Comparison of ENCODE assay signal across 37 cellular contexts in genomic region chr20:44361021-44361420, GRCh38. TPM values are rescaled to one million over a fixed set of nuclear protein-coding genes. Genes with fewer than 3 reads are reported as not detected.
"Had no signal": no experiment of that assay in that cellular context is flagged by ENCODE, and none has a peak within 500 bp of the region (broad histone marks: within the 10 kb centered on the region; RNA-seq: fewer than 3 reads in every experiment).

No MANE protein-coding gene starts in this region.

- H3K9me3 ChIP-seq: adrenal gland had no signal

- H3K27ac Mint-ChIP-seq: activated B cell treated with CpG ODN at 0.5 μM for 24 hours; activated CD4-positive, alpha-beta memory T cell treated with anti-CD3 and anti-CD28 coated beads for 36 hours; activated naive CD4-positive, alpha-beta T cell treated with anti-CD3 and anti-CD28 coated beads for 36 hours; activated naive CD4-positive, alpha-beta T cell treated with anti-CD3 and anti-CD28 coated beads, Interleukin-2, amount 50 U/mL, for 72 hours; activated T-helper 1 cell treated with anti-CD3 and anti-CD28 coated beads, Interleukin-12 subunit alpha, Interleukin-12 subunit beta, Interleukin-2, Interleukin-4 antibody, amounts not matched to agents 30 ng/mL and 10 ng/mL and 1 ng/mL, durations not matched to agents 14 hours and 24 hours and 36 hours; brain had no signal

- DNase-seq: activated B cell treated with CpG ODN at 0.5 μM for 24 hours; activated CD4-positive, alpha-beta memory T cell treated with anti-CD3 and anti-CD28 coated beads for 36 hours; activated CD4-positive, alpha-beta T cell treated with anti-CD3 and anti-CD28 coated beads for 4 hours; activated CD4-positive, alpha-beta T cell treated with anti-CD3 and anti-CD28 coated beads, Interleukin-2, amount 50 U/mL, for 1 hour; activated CD4-positive, CD25-positive, alpha-beta regulatory T cell treated with anti-CD3 and anti-CD28 coated beads, Interleukin-2, amount 50 U/mL, for 72 hours; activated CD8-positive, alpha-beta memory T cell treated with anti-CD3 and anti-CD28 coated beads, Interleukin-2, amount 50 U/mL, for 4 hours; activated gamma-delta T cell treated with Interleukin-2 at 50 U/mL for 16 hours; activated naive CD4-positive, alpha-beta T cell treated with anti-CD3 and anti-CD28 coated beads for 36 hours; activated T-cell treated with anti-CD3 and anti-CD28 coated beads for 4 hours; activated T-cell treated with anti-CD3 and anti-CD28 coated beads, Interleukin-2, amount 50 U/mL, for 4 hours; adrenal gland; Karpas-422; KBM-7; MM.1S; MV-4-11; NCI-H1092; NCI-H1436 treated with DMSO at 0.1 percent for 48 hours; NCI-H1694 treated with DMSO at 0.1 percent for 48 hours; NCI-H2029; NCI-H345; NCI-H524 treated with DMSO at 0.1 percent for 48 hours; PC-9; SIG-M5; SW 1271; T-helper 1 cell; T-helper 2 cell; T-helper 9 cell had no signal

- H3K4me2 ChIP-seq: PC-9 had no signal

- H2AFZ ChIP-seq: PC-9 had no signal

- ATAC-seq: activated naive CD4-positive, alpha-beta T cell treated with anti-CD3 and anti-CD28 coated beads, Interleukin-2, amount 50 U/mL, for 72 hours; activated T-cell treated with anti-CD3 and anti-CD28 coated beads, Interleukin-2, amount 50 U/mL, for 4 hours; Right ventricle myocardium inferior had no signal

- H3K4me3 Mint-ChIP-seq: activated B cell treated with CpG ODN at 0.5 μM for 24 hours; activated CD4-positive, alpha-beta memory T cell treated with anti-CD3 and anti-CD28 coated beads for 36 hours; activated naive CD4-positive, alpha-beta T cell treated with anti-CD3 and anti-CD28 coated beads for 36 hours; activated T-cell treated with anti-CD3 and anti-CD28 coated beads, Interleukin-2, amount 50 U/mL, for 4 hours; activated T-helper 1 cell treated with anti-CD3 and anti-CD28 coated beads, Interleukin-12 subunit alpha, Interleukin-12 subunit beta, Interleukin-2, Interleukin-4 antibody, amounts not matched to agents 30 ng/mL and 10 ng/mL and 1 ng/mL, durations not matched to agents 14 hours and 24 hours and 36 hours; brain had no signal

- H3K9me3 Mint-ChIP-seq: activated B cell treated with CpG ODN at 0.5 μM for 24 hours; activated CD4-positive, alpha-beta memory T cell treated with anti-CD3 and anti-CD28 coated beads for 36 hours; activated naive CD4-positive, alpha-beta T cell treated with anti-CD3 and anti-CD28 coated beads for 36 hours; activated naive CD4-positive, alpha-beta T cell treated with anti-CD3 and anti-CD28 coated beads, Interleukin-2, amount 50 U/mL, for 72 hours; activated T-cell treated with anti-CD3 and anti-CD28 coated beads, Interleukin-2, amount 50 U/mL, for 4 hours; activated T-helper 1 cell treated with anti-CD3 and anti-CD28 coated beads, Interleukin-12 subunit alpha, Interleukin-12 subunit beta, Interleukin-2, Interleukin-4 antibody, amounts not matched to agents 30 ng/mL and 10 ng/mL and 1 ng/mL, durations not matched to agents 14 hours and 24 hours and 36 hours; brain had no signal

- H3K4me1 Mint-ChIP-seq: activated B cell treated with CpG ODN at 0.5 μM for 24 hours, brain had no signal

- H3K36me3 Mint-ChIP-seq: activated CD4-positive, alpha-beta memory T cell treated with anti-CD3 and anti-CD28 coated beads for 36 hours; activated naive CD4-positive, alpha-beta T cell treated with anti-CD3 and anti-CD28 coated beads, Interleukin-2, amount 50 U/mL, for 72 hours; brain had no signal

- H3K27me3 ChIP-seq: adrenal gland had no signal

- H3K36me3 ChIP-seq: adrenal gland had no signal

- H3K4me3 ChIP-seq: adrenal gland, PC-9 had no signal

- H3K27ac ChIP-seq: adrenal gland, PC-9, RWPE1, VCaP had no signal

- FAIRE-seq: bronchial epithelial cell, RCC 7860 had no signal

RNA-seq across cellular contexts. Expression of gene HNF4A, which starts 5.5 kb away (rescaled TPM):
- total RNA-seq: activated B cell treated with CpG ODN at 0.5 μM for 24 hours; activated CD4-positive, alpha-beta memory T cell treated with anti-CD3 and anti-CD28 coated beads for 36 hours; activated naive CD4-positive, alpha-beta T cell treated with anti-CD3 and anti-CD28 coated beads for 36 hours; activated naive CD4-positive, alpha-beta T cell treated with anti-CD3 and anti-CD28 coated beads, Interleukin-2, amount 50 U/mL, for 72 hours; activated T-helper 1 cell treated with anti-CD3 and anti-CD28 coated beads, Interleukin-12 subunit alpha, Interleukin-12 subunit beta, Interleukin-2, Interleukin-4 antibody, amounts not matched to agents 30 ng/mL and 10 ng/mL and 1 ng/mL, durations not matched to agents 14 hours and 24 hours and 36 hours; bronchial epithelial cell; Right ventricle myocardium inferior had no signal

RNA-seq across cellular contexts. Expression of gene R3HDML, which starts 24.2 kb away (rescaled TPM):
- total RNA-seq: activated B cell treated with CpG ODN at 0.5 μM for 24 hours; activated CD4-positive, alpha-beta memory T cell treated with anti-CD3 and anti-CD28 coated beads for 36 hours; activated naive CD4-positive, alpha-beta T cell treated with anti-CD3 and anti-CD28 coated beads for 36 hours; activated naive CD4-positive, alpha-beta T cell treated with anti-CD3 and anti-CD28 coated beads, Interleukin-2, amount 50 U/mL, for 72 hours; activated T-cell treated with anti-CD3 and anti-CD28 coated beads, Interleukin-2, amount 50 U/mL, for 4 hours; activated T-helper 1 cell treated with anti-CD3 and anti-CD28 coated beads, Interleukin-12 subunit alpha, Interleukin-12 subunit beta, Interleukin-2, Interleukin-4 antibody, amounts not matched to agents 30 ng/mL and 10 ng/mL and 1 ng/mL, durations not matched to agents 14 hours and 24 hours and 36 hours; adrenal gland; bronchial epithelial cell; NCI-H460; PC-9; Right ventricle myocardium inferior; SK-MEL-5 had no signal
- polyA plus RNA-seq: adrenal gland had no signal
